Comparison of ENCODE assay signal across 8 cellular contexts in the genomic region with DNA sequence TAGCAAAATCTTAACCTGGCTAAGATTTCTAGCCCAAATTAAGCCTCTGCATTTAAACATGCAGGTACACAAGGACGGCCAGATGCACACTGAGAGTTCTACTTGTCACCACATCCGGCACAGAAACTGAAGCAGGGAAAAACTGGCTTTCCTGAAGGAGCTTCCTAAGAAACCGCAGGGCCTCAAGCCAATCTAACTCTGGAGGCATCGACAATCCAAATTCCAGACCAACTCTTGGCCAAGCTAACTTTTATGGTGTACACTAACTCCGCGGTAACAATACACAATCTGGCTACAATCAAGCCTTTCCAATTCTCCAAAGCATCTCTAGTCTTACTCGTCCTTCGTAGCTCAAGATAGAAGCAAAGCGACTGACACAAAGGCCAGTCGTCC. TPM values are rescaled to one million over a fixed set of nuclear protein-coding genes. Genes with fewer than 3 reads are reported as not detected.
DNase-seq lines count a peak whose midpoint lies in the region; ATAC-seq, FAIRE-seq and TF ChIP-seq lines count a peak whose summit lies in the region.

No MANE protein-coding gene starts in this region.

- peak overlapping the region in 1 of 2 donors; percentile 53 for H3K9ac ChIP-seq in liver (ENCODE audit: low read depth in 1 of 2, low read length in 2 of 2)

- no peak for TF ChIP-seq CTCF in LNCaP clone FGC (IDR thresholded peaks at IDR 0.05; ENCODE audit: control insufficient read depth, extremely low read depth, insufficient read depth)
- no peak for TF ChIP-seq CTCF in astrocyte of the cerebellum (IDR thresholded peaks at IDR 0.05; ENCODE audit: low read depth, low read length, missing control alignments)
- TF ChIP-seq CTCF in liver (IDR thresholded peaks at IDR 0.05; ENCODE audit: low read depth, low read length, missing input control), result no peak

- peak overlapping the region in 1 of 2 donors; percentile 88 for H3K27ac ChIP-seq in liver (ENCODE audit: low read depth in 1 of 2, low read length in 2 of 2)

- no peaks in the 10 kb centered on the region for H3K36me3 ChIP-seq in liver (ENCODE audit: control insufficient read depth in 4 of 4, insufficient read depth in 3 of 4, low read depth in 1 of 4, low read length in 3 of 4)

- WGBS in liver, result 7% methylated on average over 10 of the region's 10 CpGs

- H3K27me3 ChIP-seq in liver (ENCODE audit: control insufficient read depth in 4 of 4, insufficient read depth in 4 of 4, low read length in 3 of 4), result no peaks in the 10 kb centered on the region

- DNase-seq in DMS 273 (lab: John Stamatoyannopoulos, UW; ENCODE audit: unreplicated experiment) (peak; percentile 38), DMS 273 treated with DMSO at 0.1 percent for 48 hours (lab: John Stamatoyannopoulos, UW) (no peak), LNCaP clone FGC (ENCODE audit: low read depth) (no peak), astrocyte of the cerebellum (ENCODE audit: low read depth) (peak; percentile 53), urothelium cell line (ENCODE audit: low spot score) (peak; percentile 20), HuH-7.5 (ENCODE audit: low spot score) (no peak)

- in situ Hi-C loops in astrocyte of the cerebellum (cut with HindIII; ENCODE audit: low sequenced_read_pairs), result no loop called here

- H3K9me3 ChIP-seq in liver (ENCODE audit: control insufficient read depth in 4 of 4, low read length in 3 of 4), result no peaks in the 10 kb centered on the region

- H3K4me3 ChIP-seq in LNCaP clone FGC (ENCODE audit: low read depth, low read length) (peak overlapping the region; percentile 85), astrocyte of the cerebellum (ENCODE audit: low read depth, low read length) (peak overlapping the region; percentile 72), liver (ENCODE audit: low read depth in 1 of 3, low read length in 3 of 3) (peak overlapping the region; percentile 78 to 100 (median 79))

- peak; percentile 27 for ATAC-seq in GM21723 (IDR thresholded peaks at IDR 0.05; ENCODE audit: unreplicated experiment)

- TF ChIP-seq RAD21 in liver (IDR thresholded peaks at IDR 0.05), result no peak

- no peak for FAIRE-seq in urothelium cell line (lab: Jason Lieb, UNC)

- H3K4me1 ChIP-seq in liver (ENCODE audit: control insufficient read depth in 4 of 4, insufficient read depth in 4 of 4, low read length in 3 of 4), result peaks cover 4 to 21% (median 15%) of the 10 kb centered on the region in 4 donors

TF ChIP-seq in liver, 16 proteins besides CTCF, POLR2A, EP300 and RAD21:
- TF ChIP-seq FOXA1 (IDR thresholded peaks at IDR 0.05), result no peak
- TF ChIP-seq JUND (IDR thresholded peaks at IDR 0.05), result no peak
- no peak for TF ChIP-seq HNF4G (IDR thresholded peaks at IDR 0.05)
- TF ChIP-seq EGR1 (IDR thresholded peaks at IDR 0.05; ENCODE audit: low read depth in 2 of 2), result no peak
- TF ChIP-seq NR2F2 (IDR thresholded peaks at IDR 0.05), result no peak
- TF ChIP-seq RXRA (IDR thresholded peaks at IDR 0.05), result no peak
- no peak for TF ChIP-seq YY1 (IDR thresholded peaks at IDR 0.05)
- no peak for TF ChIP-seq SP1 (IDR thresholded peaks at IDR 0.05)

RNA-seq across cellular contexts. Expression of a gene that starts 1.2 kb away (rescaled TPM):
- total RNA-seq in liver, result 1 to 10 TPM; 3.0 to 7.7 TPM
- 1 to 10 TPM; 1.6 to 1.7 TPM for polyA plus RNA-seq in liver

RNA-seq across cellular contexts. Expression of a gene that starts 36.9 kb away (rescaled TPM):
- total RNA-seq in liver, result 1 to 10 TPM; 4.0 to 9.8 TPM
- 10 to 100 TPM in 1 of 2 donors, 1 to 10 TPM in 1; 9.9 to 15.6 TPM for polyA plus RNA-seq in liver

RNA-seq across cellular contexts. Expression of a gene that starts 46.9 kb away (rescaled TPM):
- total RNA-seq in liver, result under 1 TPM in 1 of 2 donors, not detected in 1; 0.75 TPM
- 1 to 10 TPM in 1 of 2 donors, under 1 TPM in 1; 0.51 to 1.3 TPM for polyA plus RNA-seq in liver

RNA-seq across cellular contexts. Expression of a gene that starts 59.2 kb away (rescaled TPM):
- 1 to 10 TPM in 1 of 2 donors, not detected in 1; 1.7 TPM for total RNA-seq in liver
- 1 to 10 TPM in 1 of 2 donors, under 1 TPM in 1; 0.51 to 1.6 TPM for polyA plus RNA-seq in liver

Comparison
In these comparisons a context has a peak if more than half of its experiments do, and no peak if none do; other contexts are left out.
1. DNase-seq: peak in DMS 273 (single experiment), astrocyte of the cerebellum (single experiment) and urothelium cell line (single experiment); none in DMS 273 treated with DMSO at 0.1 percent for 48 hours (single experiment), LNCaP clone FGC (single experiment) and HuH-7.5 (single experiment).
2. Peak in every context shown above with its lines, with median percentiles within 50 percentile points of each other: H3K4me3 ChIP-seq.